15 cellular contexts compared by ENCODE assay signal in genomic region chr18:46859855-46860254, GRCh38. TPM values are rescaled to one million over a fixed set of nuclear protein-coding genes. Genes with fewer than 3 reads are reported as not detected.
DNase-seq lines count a peak whose midpoint lies in the region; ATAC-seq and TF ChIP-seq lines count a peak whose summit lies in the region.
"Had no signal": no experiment of that assay in that cellular context is flagged by ENCODE, and none has a peak within 500 bp of the region (broad histone marks: within the 10 kb centered on the region; RNA-seq: fewer than 3 reads in every experiment).

No MANE protein-coding gene starts in this region.

- TF ChIP-seq POLR2A in GM18505 (IDR thresholded peaks at IDR 0.05; ENCODE audit: borderline replicate concordance, extremely low read depth, insufficient read depth, insufficient read length) (no peak), suprapubic skin (IDR thresholded peaks at IDR 0.05) (no peak)

- ATAC-seq in GM18505 (IDR thresholded peaks at IDR 0.05; ENCODE audit: unreplicated experiment) = peak; percentile 70
- peak; percentile 51 for ATAC-seq in GM21786 (IDR thresholded peaks at IDR 0.05; ENCODE audit: unreplicated experiment)
- ATAC-seq in GM21367 (IDR thresholded peaks at IDR 0.05; ENCODE audit: unreplicated experiment) = no peak
- ATAC-seq: mucosa of descending colon had no signal

- H3K4me3 ChIP-seq in Loucy (ENCODE audit: low read length, poor library complexity, severe bottlenecking) = peak overlapping the region; percentile 9
- no peak overlapping the region for H3K4me3 ChIP-seq in suprapubic skin
- H3K4me3 ChIP-seq: coronary artery, heart left ventricle, mucosa of descending colon, skin epidermis had no signal

- no peak overlapping the region for H2AFZ ChIP-seq in Loucy (ENCODE audit: low read length)

- DNase-seq in kidney tubule cell (ENCODE audit: low spot score) (peak; percentile 16), DMS79 (lab: John Stamatoyannopoulos, UW) (no peak), suprapubic skin (ENCODE audit: low spot score in 2 of 2) (no peak), RKO (ENCODE audit: low spot score) (no peak)
- DNase-seq: DMS 273 treated with DMSO at 0.1 percent for 48 hours, heart left ventricle, mucosa of descending colon, NCI-H2081 had no signal

- H3K27me3 ChIP-seq in Loucy (ENCODE audit: insufficient read depth, low read length, poor library complexity, severe bottlenecking) (no peaks in the 10 kb centered on the region), suprapubic skin (no peaks in the 10 kb centered on the region)
- H3K27me3 ChIP-seq: heart left ventricle had no signal

- peaks cover 52% of the 10 kb centered on the region; the same call in 1 of the 2 replicates for H3K36me3 ChIP-seq in Loucy (ENCODE audit: insufficient read depth, low read length)
- peaks cover 6% of the 10 kb centered on the region for H3K36me3 ChIP-seq in suprapubic skin

- H3F3A ChIP-seq in Loucy (ENCODE audit: low read depth) = no peaks in the 10 kb centered on the region

- TF ChIP-seq CTCF in Loucy (conservative IDR thresholded peaks at IDR 0.05; ENCODE audit: low read length) (no peak), suprapubic skin (IDR thresholded peaks at IDR 0.05) (no peak)

- H4K20me1 ChIP-seq in Loucy (ENCODE audit: insufficient read depth, low read length, poor library complexity, severe bottlenecking) = peaks cover 9% of the 10 kb centered on the region

- TF ChIP-seq EP300 in suprapubic skin (IDR thresholded peaks at IDR 0.05) = no peak

- H3K9ac ChIP-seq in Loucy (ENCODE audit: low read depth, low read length, poor library complexity, severe bottlenecking) = no peak overlapping the region

- WGBS in suprapubic skin = 62% methylated on average over 2 of the region's 2 CpGs

- peaks cover 65% of the 10 kb centered on the region for H3K79me2 ChIP-seq in Loucy (ENCODE audit: insufficient read depth, low read length)

- H3K9me2 ChIP-seq in Loucy (replicated peaks; ENCODE audit: low read depth, low read length) = no peaks in the 10 kb centered on the region

- no peaks in the 10 kb centered on the region for H3K9me3 ChIP-seq in Loucy (ENCODE audit: insufficient read depth, low read depth, low read length)
- H3K9me3 ChIP-seq in suprapubic skin = no peaks in the 10 kb centered on the region
- H3K9me3 ChIP-seq: heart left ventricle, mucosa of descending colon had no signal

- H3K4me1 ChIP-seq in Loucy (ENCODE audit: insufficient read depth, low read length, poor library complexity, severe bottlenecking) (peaks cover 11% of the 10 kb centered on the region), suprapubic skin (no peaks in the 10 kb centered on the region)

- H3K4me2 ChIP-seq in Loucy (ENCODE audit: low read depth, low read length, poor library complexity, severe bottlenecking) = peak overlapping the region; percentile 41

- H3K27ac ChIP-seq in suprapubic skin = no peak overlapping the region
- H3K27ac ChIP-seq: coronary artery, heart left ventricle, skin epidermis, VCaP had no signal

RNA-seq across cellular contexts. Expression of gene PIAS2, which starts 57.5 kb away (rescaled TPM):
- 10 to 100 TPM; 12.1 to 42.7 (median 16.9) TPM for total RNA-seq in suprapubic skin

RNA-seq across cellular contexts. Expression of gene KATNAL2, which starts 57.5 kb away (rescaled TPM):
- 10 to 100 TPM in 1 of 4 donors, 1 to 10 TPM in 3; 1.1 to 10.1 (median 1.9) TPM for total RNA-seq in suprapubic skin
